ENCODE assay signal across 9 cellular contexts in the genomic region with DNA sequence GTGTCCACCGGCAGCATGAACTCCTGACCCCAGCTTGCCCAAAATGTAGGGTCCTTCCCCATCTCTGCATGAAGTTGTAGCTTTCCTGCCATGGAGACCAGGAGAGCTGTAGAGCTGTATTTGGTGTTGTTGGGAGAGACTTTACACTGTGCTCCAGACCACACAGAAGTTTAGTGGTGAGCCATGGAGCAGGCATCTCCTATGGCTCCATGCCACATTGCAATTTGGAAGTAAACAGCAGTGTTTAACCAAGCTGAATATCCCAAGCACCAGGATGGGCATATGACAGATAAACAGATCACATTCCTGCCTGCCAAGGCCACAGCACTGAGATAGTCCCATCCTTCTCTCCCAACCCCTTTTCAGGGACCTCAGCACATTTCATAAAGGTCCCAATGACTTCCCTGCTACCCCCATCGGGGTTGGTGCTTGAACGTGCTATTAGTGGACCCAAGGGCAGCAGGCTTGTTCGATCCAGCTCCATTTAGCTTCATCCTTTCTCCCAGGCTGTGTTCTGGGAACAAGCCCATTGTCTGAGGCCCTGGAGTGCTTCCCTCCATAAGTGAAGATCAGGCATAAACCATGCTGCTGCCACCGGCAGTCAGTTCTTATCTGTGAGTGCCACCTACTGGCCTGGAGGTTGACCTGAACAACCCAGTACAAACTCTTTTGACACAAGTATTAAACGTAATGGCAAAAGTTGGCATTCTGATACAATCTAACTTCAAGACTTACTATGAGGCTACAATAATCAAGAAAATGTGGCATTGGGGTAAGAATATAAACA.
DNase-seq lines count a peak whose midpoint lies in the region; ATAC-seq and TF ChIP-seq lines count a peak whose summit lies in the region.
"Had no signal": no experiment of that assay in that cellular context is flagged by ENCODE, and none has a peak within 500 bp of the region (broad histone marks: within the 10 kb centered on the region; RNA-seq: fewer than 3 reads in every experiment).

No MANE protein-coding gene starts in this region.

- no peaks in the 10 kb centered on the region for H3K36me3 Mint-ChIP-seq in activated CD8-positive, alpha-beta T cell treated with anti-CD3 and anti-CD28 coated beads for 36 hours (ENCODE audit: low read depth)
- H3K36me3 Mint-ChIP-seq in activated CD8-positive, alpha-beta T cell treated with anti-CD3 and anti-CD28 coated beads, Interleukin-2, amount 10 ng/mL, durations not matched to agents 7 days and 5 days (ENCODE audit: low read depth) = no peaks in the 10 kb centered on the region
- no peaks in the 10 kb centered on the region for H3K36me3 Mint-ChIP-seq in naive thymus-derived CD4-positive, alpha-beta T cell

- in situ Hi-C loops in astrocyte of the spinal cord (cut with HindIII; ENCODE audit: low sequenced_read_pairs) = no loop called here

- H3K36me3 ChIP-seq in naive thymus-derived CD4-positive, alpha-beta T cell (ENCODE audit: control insufficient read depth in 2 of 3, insufficient read depth in 3 of 3, low read length in 3 of 3) = no peaks in the 10 kb centered on the region

- CTCF ChIA-PET in activated CD8-positive, alpha-beta T cell treated with anti-CD3 and anti-CD28 coated beads for 36 hours (lab: Charles Lee) = no interaction called here
- CTCF ChIA-PET in activated CD8-positive, alpha-beta T cell treated with anti-CD3 and anti-CD28 coated beads, Interleukin-2, amount 10 ng/mL, durations not matched to agents 7 days and 5 days (lab: Charles Lee) = no interaction called here
- CTCF ChIA-PET in naive thymus-derived CD4-positive, alpha-beta T cell (lab: Charles Lee) = no interaction called here

- peak; percentile 38 for DNase-seq in activated CD8-positive, alpha-beta T cell treated with anti-CD3 and anti-CD28 coated beads for 36 hours
- DNase-seq in activated CD8-positive, alpha-beta T cell treated with anti-CD3 and anti-CD28 coated beads, Interleukin-2, amount 10 ng/mL, durations not matched to agents 7 days and 5 days = no peak
- peak; percentile 97 for DNase-seq in GOT3 (lab: John Stamatoyannopoulos, UW)
- peak; percentile 34 for DNase-seq in LoVo (ENCODE audit: low spot score)
- peak; percentile 65 for DNase-seq in astrocyte of the spinal cord (ENCODE audit: low read depth, low spot score)
- peak; percentile 36 for DNase-seq in midbrain (lab: John Stamatoyannopoulos, UW)
- no peak for DNase-seq in NCI-H774 (lab: John Stamatoyannopoulos, UW)
- no peak for DNase-seq in naive thymus-derived CD4-positive, alpha-beta T cell

- H3K27ac ChIP-seq in naive thymus-derived CD4-positive, alpha-beta T cell (ENCODE audit: low read depth, low read length) = no peak overlapping the region

- no peaks in the 10 kb centered on the region for H3K9me3 Mint-ChIP-seq in activated CD8-positive, alpha-beta T cell treated with anti-CD3 and anti-CD28 coated beads for 36 hours
- H3K9me3 Mint-ChIP-seq in activated CD8-positive, alpha-beta T cell treated with anti-CD3 and anti-CD28 coated beads, Interleukin-2, amount 10 ng/mL, durations not matched to agents 7 days and 5 days (ENCODE audit: insufficient read depth) = no peaks in the 10 kb centered on the region
- peaks cover 0 to 12% (median 2%) of the 10 kb centered on the region in 11 donors for H3K9me3 Mint-ChIP-seq in naive thymus-derived CD4-positive, alpha-beta T cell
- H3K9me3 Mint-ChIP-seq: central memory CD8-positive, alpha-beta T cell had no signal

- no peaks in the 10 kb centered on the region for H3K9me3 ChIP-seq in naive thymus-derived CD4-positive, alpha-beta T cell (ENCODE audit: control insufficient read depth in 2 of 3, low read length in 3 of 3)

- no peaks in the 10 kb centered on the region for H3K4me1 Mint-ChIP-seq in activated CD8-positive, alpha-beta T cell treated with anti-CD3 and anti-CD28 coated beads for 36 hours (ENCODE audit: low read depth)
- no peaks in the 10 kb centered on the region for H3K4me1 Mint-ChIP-seq in activated CD8-positive, alpha-beta T cell treated with anti-CD3 and anti-CD28 coated beads, Interleukin-2, amount 10 ng/mL, durations not matched to agents 7 days and 5 days (ENCODE audit: low read depth)
- no peaks in the 10 kb centered on the region for H3K4me1 Mint-ChIP-seq in naive thymus-derived CD4-positive, alpha-beta T cell
- H3K4me1 Mint-ChIP-seq: central memory CD8-positive, alpha-beta T cell had no signal

- no peak for TF ChIP-seq CTCF in activated CD8-positive, alpha-beta T cell treated with anti-CD3 and anti-CD28 coated beads for 36 hours (IDR thresholded peaks at IDR 0.05)
- peak; percentile 58 for TF ChIP-seq CTCF in astrocyte of the spinal cord (IDR thresholded peaks at IDR 0.05; ENCODE audit: low read depth, low read length)

- H3K4me3 ChIP-seq in astrocyte of the spinal cord (ENCODE audit: low read depth, low read length) = no peak overlapping the region
- H3K4me3 ChIP-seq in naive thymus-derived CD4-positive, alpha-beta T cell (ENCODE audit: low read length) = no peak overlapping the region

- peak; percentile 42 for ATAC-seq in activated CD8-positive, alpha-beta T cell treated with anti-CD3 and anti-CD28 coated beads for 36 hours
- ATAC-seq in activated CD8-positive, alpha-beta T cell treated with anti-CD3 and anti-CD28 coated beads, Interleukin-2, amount 10 ng/mL, durations not matched to agents 7 days and 5 days = no peak
- no peak for ATAC-seq in naive thymus-derived CD4-positive, alpha-beta T cell

- H3K4me1 ChIP-seq in naive thymus-derived CD4-positive, alpha-beta T cell (ENCODE audit: control insufficient read depth in 2 of 2, insufficient read depth in 2 of 2, low read length in 2 of 2) = no peaks in the 10 kb centered on the region

- no peak overlapping the region for H3K4me3 Mint-ChIP-seq in activated CD8-positive, alpha-beta T cell treated with anti-CD3 and anti-CD28 coated beads for 36 hours
- H3K4me3 Mint-ChIP-seq in activated CD8-positive, alpha-beta T cell treated with anti-CD3 and anti-CD28 coated beads, Interleukin-2, amount 10 ng/mL, durations not matched to agents 7 days and 5 days = no peak overlapping the region
- H3K4me3 Mint-ChIP-seq in naive thymus-derived CD4-positive, alpha-beta T cell = no peak overlapping the region
- H3K4me3 Mint-ChIP-seq: central memory CD8-positive, alpha-beta T cell had no signal

- H3K27me3 ChIP-seq in naive thymus-derived CD4-positive, alpha-beta T cell (ENCODE audit: control insufficient read depth in 2 of 2, insufficient read depth in 2 of 2, low read length in 2 of 2) = no peaks in the 10 kb centered on the region

- intact Hi-C loops in activated CD8-positive, alpha-beta T cell treated with anti-CD3 and anti-CD28 coated beads for 36 hours (cut with micrococcal nuclease) = no loop called here
- intact Hi-C loops in naive thymus-derived CD4-positive, alpha-beta T cell (cut with micrococcal nuclease) = no loop called here

- no peak overlapping the region for H3K27ac Mint-ChIP-seq in activated CD8-positive, alpha-beta T cell treated with anti-CD3 and anti-CD28 coated beads for 36 hours
- no peak overlapping the region for H3K27ac Mint-ChIP-seq in activated CD8-positive, alpha-beta T cell treated with anti-CD3 and anti-CD28 coated beads, Interleukin-2, amount 10 ng/mL, durations not matched to agents 7 days and 5 days
- H3K27ac Mint-ChIP-seq in naive thymus-derived CD4-positive, alpha-beta T cell = no peak overlapping the region

- H3K27me3 Mint-ChIP-seq in activated CD8-positive, alpha-beta T cell treated with anti-CD3 and anti-CD28 coated beads for 36 hours = no peaks in the 10 kb centered on the region
- H3K27me3 Mint-ChIP-seq in activated CD8-positive, alpha-beta T cell treated with anti-CD3 and anti-CD28 coated beads, Interleukin-2, amount 10 ng/mL, durations not matched to agents 7 days and 5 days (ENCODE audit: low read depth) = no peaks in the 10 kb centered on the region
- H3K27me3 Mint-ChIP-seq in naive thymus-derived CD4-positive, alpha-beta T cell = no peaks in the 10 kb centered on the region
- H3K27me3 Mint-ChIP-seq: central memory CD8-positive, alpha-beta T cell had no signal

- POLR2A ChIA-PET in activated CD8-positive, alpha-beta T cell treated with anti-CD3 and anti-CD28 coated beads for 36 hours (lab: Charles Lee) = no interaction called here
- POLR2A ChIA-PET in activated CD8-positive, alpha-beta T cell treated with anti-CD3 and anti-CD28 coated beads, Interleukin-2, amount 10 ng/mL, durations not matched to agents 7 days and 5 days (lab: Charles Lee) = no interaction called here
- POLR2A ChIA-PET in naive thymus-derived CD4-positive, alpha-beta T cell (lab: Charles Lee) = no interaction called here

Comparison
In these comparisons a context has a peak if more than half of its experiments do, and no peak if none do; other contexts are left out.
1. DNase-seq: peak in activated CD8-positive, alpha-beta T cell treated with anti-CD3 and anti-CD28 coated beads for 36 hours (single experiment), GOT3 (single experiment), LoVo (single experiment), astrocyte of the spinal cord (single experiment) and midbrain (single experiment); none in activated CD8-positive, alpha-beta T cell treated with anti-CD3 and anti-CD28 coated beads, Interleukin-2, amount 10 ng/mL, durations not matched to agents 7 days and 5 days (single experiment), NCI-H774 (single experiment) and naive thymus-derived CD4-positive, alpha-beta T cell (0 of 9).